12 cellular contexts compared by ENCODE assay signal in the genomic region with DNA sequence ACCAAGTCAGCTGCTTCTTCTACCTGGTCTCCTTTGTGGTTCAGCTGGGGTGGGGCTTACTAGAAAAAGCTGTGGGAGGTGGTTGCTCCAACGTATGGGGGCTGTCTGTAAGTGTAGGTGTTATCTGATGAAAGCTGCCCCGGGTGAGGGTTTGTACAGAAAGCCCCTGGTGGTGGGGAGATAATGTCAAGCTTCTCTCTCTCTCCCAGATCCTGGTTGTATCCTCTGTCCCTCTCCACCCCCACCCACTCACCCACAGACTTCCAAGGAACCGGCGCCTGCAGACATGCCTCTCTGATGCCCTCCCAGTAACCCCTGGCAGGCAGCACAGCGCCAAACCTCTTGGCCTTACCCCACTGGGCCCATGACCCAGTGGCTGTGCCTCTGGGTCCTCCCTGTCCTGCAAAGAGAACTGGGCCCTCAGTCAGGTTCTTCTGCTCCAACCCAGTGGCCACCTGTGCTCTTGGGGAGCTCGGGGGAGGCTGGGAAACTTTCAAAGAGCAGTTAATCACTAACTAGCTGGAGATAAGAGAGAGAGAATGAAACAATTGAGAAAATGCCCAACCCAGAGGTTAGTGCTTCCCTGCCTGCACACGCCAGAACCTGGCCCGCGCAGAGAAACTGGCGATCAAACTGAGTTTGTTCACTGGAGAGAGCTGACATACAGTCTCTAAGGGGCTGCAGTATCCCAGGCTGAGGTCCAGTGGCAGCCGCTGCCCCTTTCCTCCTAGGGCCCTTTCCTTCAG. TPM values are rescaled to one million over a fixed set of nuclear protein-coding genes. Genes with fewer than 3 reads are reported as not detected.
DNase-seq lines count a peak whose midpoint lies in the region; ATAC-seq and TF ChIP-seq lines count a peak whose summit lies in the region.
"Had no signal": no experiment of that assay in that cellular context is flagged by ENCODE, and none has a peak within 500 bp of the region (broad histone marks: within the 10 kb centered on the region; RNA-seq: fewer than 3 reads in every experiment).

No MANE protein-coding gene starts in this region.

- no peak overlapping the region for H3K4me2 ChIP-seq in fibroblast of lung (ENCODE audit: extremely low read depth, insufficient read depth, low read length)

- peaks cover 5% of the 10 kb centered on the region for H3K36me3 Mint-ChIP-seq in Caco-2 (ENCODE audit: insufficient read depth, unreplicated experiment)
- H3K36me3 Mint-ChIP-seq in osteocyte (ENCODE audit: unreplicated experiment), result no peaks in the 10 kb centered on the region

- no peaks in the 10 kb centered on the region for H4K20me1 ChIP-seq in fibroblast of lung (ENCODE audit: control insufficient read depth, extremely low read depth, insufficient read depth, low read length)

- POLR2A ChIA-PET in Caco-2 (lab: Charles Lee), result interaction anchor here (0.9 to 2.1 kb wide), 3 partner anchors 39 to 43 kb away, joined by 3 to 27 read pairs (median 4); no protein-coding TSS in a partner anchor

- ATAC-seq in omental fat pad (ENCODE audit: low FRiP score) (no peak), GM19455 (IDR thresholded peaks at IDR 0.05; ENCODE audit: unreplicated experiment) (no peak)

- H3K4me3 ChIP-seq in Caco-2 (ENCODE audit: low read depth, low read length), result 0 out of 2 replicates have a peak overlapping the region, but pooled peaks have one; percentile 6
- no peak overlapping the region for H3K4me3 ChIP-seq in fibroblast of lung (replicated peaks in 1 of 4; ENCODE audit: control extremely low read depth in 1 of 4, insufficient read depth in 1 of 4, low read depth in 3 of 4, low read length in 4 of 4)

- no peak overlapping the region for H2AFZ ChIP-seq in fibroblast of lung (ENCODE audit: low read length)

- no peak overlapping the region for H3K9ac ChIP-seq in fibroblast of lung (ENCODE audit: insufficient read depth, low read length)

- H3K9me3 Mint-ChIP-seq in Caco-2 (ENCODE audit: unreplicated experiment) (no peaks in the 10 kb centered on the region), osteocyte (ENCODE audit: unreplicated experiment) (no peaks in the 10 kb centered on the region)

- intact Hi-C loops in Caco-2 (cut with micrococcal nuclease; ENCODE audit: unreplicated experiment), result loop anchor here (1.0 to 2.0 kb wide), 5 partner anchors 41 to 316 kb away; a partner anchor contains a TSS
- intact Hi-C loops in head of caudate nucleus (cut with DNase I), result no loop called here

- H3K4me1 ChIP-seq in Caco-2 (peaks cover 59% of the 10 kb centered on the region), fibroblast of lung (ENCODE audit: control insufficient read depth, extremely low read depth, insufficient read depth, low read length) (peaks cover 19% of the 10 kb centered on the region)

- TF ChIP-seq CTCF in Caco-2 (IDR thresholded peaks at IDR 0.05; ENCODE audit: insufficient read depth in 1 of 2, low read depth in 1 of 2, low read length in 1 of 2, severe bottlenecking in 1 of 2, unreplicated experiment in 1 of 2), result no peak
- no peak for TF ChIP-seq CTCF in fibroblast of lung (conservative IDR thresholded peaks at IDR 0.05 in 1 of 2, IDR thresholded peaks at IDR 0.05 in 1 of 2; ENCODE audit: low read depth in 1 of 2, low read length in 2 of 2)
- no peak for TF ChIP-seq CTCF in osteocyte (IDR thresholded peaks at IDR 0.05)
- TF ChIP-seq CTCF in omental fat pad (IDR thresholded peaks at IDR 0.05), result no peak

- DNase-seq in Caco-2 (peak; percentile 86 to 95), NCI-H226 (peak; percentile 95), fibroblast of lung (ENCODE audit: low read depth in 2 of 2) (peak in 1 of 2 donors; percentile 64), osteocyte (ENCODE audit: extremely low spot score, unreplicated experiment) (peak; percentile 70), omental fat pad (ENCODE audit: low spot score) (no peak), NCI-H2081 treated with DMSO at 0.1 percent for 48 hours (lab: John Stamatoyannopoulos, UW) (no peak), head of caudate nucleus (no peak)
- DNase-seq: DMS79; effector CD8-positive, alpha-beta T cell; NCI-H1436 treated with DMSO at 0.1 percent for 48 hours had no signal

- H3K27me3 Mint-ChIP-seq in Caco-2 (ENCODE audit: insufficient read depth, unreplicated experiment) (no peaks in the 10 kb centered on the region), osteocyte (ENCODE audit: unreplicated experiment) (peaks cover 6% of the 10 kb centered on the region)

- H3K4me1 Mint-ChIP-seq in Caco-2 (ENCODE audit: low read depth, unreplicated experiment) (peaks cover 40% of the 10 kb centered on the region), osteocyte (ENCODE audit: unreplicated experiment) (peaks cover 7% of the 10 kb centered on the region)

- H3K27me3 ChIP-seq in Caco-2 (replicated peaks; ENCODE audit: control insufficient read depth, insufficient read depth, low read length) (no peaks in the 10 kb centered on the region), fibroblast of lung (ENCODE audit: control insufficient read depth, insufficient read depth, low read length) (no peaks in the 10 kb centered on the region)

- H3K36me3 ChIP-seq in Caco-2 (ENCODE audit: control insufficient read depth, insufficient read depth, low read length), result no peaks in the 10 kb centered on the region
- H3K36me3 ChIP-seq in fibroblast of lung (ENCODE audit: control insufficient read depth, insufficient read depth, low read length), result no peaks in the 10 kb centered on the region

- H3K4me3 Mint-ChIP-seq in Caco-2 (ENCODE audit: unreplicated experiment) (peak overlapping the region; percentile 71), osteocyte (ENCODE audit: unreplicated experiment) (no peak overlapping the region)

- H3K79me2 ChIP-seq in fibroblast of lung (ENCODE audit: control insufficient read depth, insufficient read depth, low read length), result no peaks in the 10 kb centered on the region

- BruUV-seq in Caco-2 (replicated peaks; lab: Mats Ljungman, UMichigan), result no TSS peak

- CTCF ChIA-PET in Caco-2 (lab: Charles Lee), result interaction anchor here (0.5 to 1.9 kb wide), 6 partner anchors 13 to 576 kb away, joined by 3 to 18 read pairs (median 6); no protein-coding TSS in a partner anchor

- peaks cover 3% of the 10 kb centered on the region; the same call in 1 of the 2 replicates for H3K9me3 ChIP-seq in Caco-2
- no peaks in the 10 kb centered on the region for H3K9me3 ChIP-seq in fibroblast of lung (ENCODE audit: control insufficient read depth, insufficient read depth, low read depth, low read length)

- H3K27ac Mint-ChIP-seq in Caco-2 (ENCODE audit: unreplicated experiment) (peak overlapping the region; percentile 91), osteocyte (ENCODE audit: unreplicated experiment) (no peak overlapping the region)

- H3K27ac ChIP-seq in fibroblast of lung (ENCODE audit: insufficient read depth, low read length), result peak overlapping the region; percentile 57

RNA-seq across cellular contexts. Expression of a gene that starts 20.4 kb away (rescaled TPM):
- 0.11 and 0.21 TPM in 2 replicates for total RNA-seq in Caco-2 (2022)
- total RNA-seq in fibroblast of lung, result not detected in 2 replicates
- 0.02 and 0.51 TPM in 2 replicates for polyA plus RNA-seq in fibroblast of lung
- polyA plus RNA-seq in fibroblast of lung (2012), result 0.06 and 0.42 TPM in 2 replicates
- 3.7 TPM in 1 of 2 replicates, not detected in the other for polyA minus RNA-seq in fibroblast of lung (ENCODE audit: low replicate concordance)
- not detected in 2 replicates for total RNA-seq in osteocyte
- total RNA-seq in omental fat pad, result under 1 TPM in 1 of 4 donors, not detected in 3; 0.38 TPM
- total RNA-seq: myocyte had no signal

Comparison
In these comparisons a context has a peak if more than half of its experiments do, and no peak if none do; other contexts are left out.
1. DNase-seq: peak in Caco-2 (2 of 2), NCI-H226 (single experiment) and osteocyte (single experiment); none in omental fat pad (single experiment), NCI-H2081 treated with DMSO at 0.1 percent for 48 hours (single experiment) and head of caudate nucleus (0 of 42).